21 cellular contexts compared by ENCODE assay signal in genomic region chr11:106723071-106723470, GRCh38.
"Had no signal": no experiment of that assay in that cellular context is flagged by ENCODE, and none has a peak within 500 bp of the region (broad histone marks: within the 10 kb centered on the region; RNA-seq: fewer than 3 reads in every experiment).

No MANE protein-coding gene starts in this region.

- H3K9me3 ChIP-seq: psoas muscle, spleen, testis, transverse colon had no signal

- H3K4me3 Mint-ChIP-seq: natural killer cell; stimulated activated naive B cell treated with anti-CD40 and anti-IgM and Interleukin-4, amounts not matched to agents 10 μg/mL and 1 μg/mL and 100 μg/mL, for 72 hours; stimulated activated naive CD8-positive, alpha-beta T cell treated with anti-CD3 and anti-CD28 coated beads, Interleukin-15, amount 100 ng/mL, for 72 hours had no signal

- H3K36me3 ChIP-seq: spleen, transverse colon had no signal

- H3K79me2 ChIP-seq: hepatocyte had no signal

- H3K36me3 Mint-ChIP-seq: natural killer cell; stimulated activated naive B cell treated with anti-CD40 and anti-IgM and Interleukin-4, amounts not matched to agents 10 μg/mL and 1 μg/mL and 100 μg/mL, for 72 hours had no signal

- H2AFZ ChIP-seq: hepatocyte had no signal

- H3K4me1 Mint-ChIP-seq: natural killer cell; stimulated activated naive B cell treated with anti-CD40 and anti-IgM and Interleukin-4, amounts not matched to agents 10 μg/mL and 1 μg/mL and 100 μg/mL, for 72 hours; stimulated activated naive CD8-positive, alpha-beta T cell treated with anti-CD3 and anti-CD28 coated beads, Interleukin-15, amount 100 ng/mL, for 72 hours had no signal

- H3K4me3 ChIP-seq: dorsolateral prefrontal cortex, hepatocyte, psoas muscle, spleen, testis, transverse colon had no signal

- H3K27me3 ChIP-seq: dorsolateral prefrontal cortex, hepatocyte, spleen, testis, transverse colon had no signal

- H3K27ac Mint-ChIP-seq: natural killer cell; stimulated activated naive B cell treated with anti-CD40 and anti-IgM and Interleukin-4, amounts not matched to agents 10 μg/mL and 1 μg/mL and 100 μg/mL, for 72 hours; stimulated activated naive CD8-positive, alpha-beta T cell treated with anti-CD3 and anti-CD28 coated beads, Interleukin-15, amount 100 ng/mL, for 72 hours had no signal

- H3K27me3 Mint-ChIP-seq: stimulated activated naive B cell treated with anti-CD40 and anti-IgM and Interleukin-4, amounts not matched to agents 10 μg/mL and 1 μg/mL and 100 μg/mL, for 72 hours; stimulated activated naive CD8-positive, alpha-beta T cell treated with anti-CD3 and anti-CD28 coated beads, Interleukin-15, amount 100 ng/mL, for 72 hours had no signal

- H3K27ac ChIP-seq: dorsolateral prefrontal cortex, hepatocyte, psoas muscle, spleen, testis, transverse colon had no signal

- ATAC-seq: left lobe of liver; natural killer cell; psoas muscle; sciatic nerve; stimulated activated naive B cell treated with anti-CD40 and anti-IgM and Interleukin-4, amounts not matched to agents 10 μg/mL and 1 μg/mL and 100 μg/mL, for 72 hours; stimulated activated naive CD8-positive, alpha-beta T cell treated with anti-CD3 and anti-CD28 coated beads, Interleukin-15, amount 100 ng/mL, for 72 hours had no signal

- DNase-seq: cortex of kidney; dorsolateral prefrontal cortex; effector CD8-positive, alpha-beta T cell; foreskin melanocyte; head of caudate nucleus; islet precursor cell; mammary epithelial cell; natural killer cell; psoas muscle; retina; stimulated activated CD4-positive, alpha-beta T cell treated with anti-CD3 and anti-CD28 coated beads, Interleukin-15, amount 100 ng/mL, for 24 hours; stimulated activated CD4-positive, alpha-beta T cell treated with anti-CD3 and anti-CD28 coated beads, Interleukin-1b, Interleukin-23, amount 100 ng/mL, for 48 hours; stimulated activated CD4-positive, alpha-beta T cell treated with anti-CD3 and anti-CD28 coated beads, Interleukin-4, amount 100 ng/mL, for 24 hours; stimulated activated naive B cell treated with anti-CD40 and anti-IgM and Interleukin-4, amounts not matched to agents 10 μg/mL and 1 μg/mL and 100 μg/mL, for 72 hours; stimulated activated naive CD8-positive, alpha-beta T cell treated with anti-CD3 and anti-CD28 coated beads, Interleukin-15, amount 100 ng/mL, for 72 hours; testis; transverse colon had no signal

- H3K9me3 Mint-ChIP-seq: stimulated activated naive B cell treated with anti-CD40 and anti-IgM and Interleukin-4, amounts not matched to agents 10 μg/mL and 1 μg/mL and 100 μg/mL, for 72 hours; stimulated activated naive CD8-positive, alpha-beta T cell treated with anti-CD3 and anti-CD28 coated beads, Interleukin-15, amount 100 ng/mL, for 72 hours had no signal

- H3K4me2 ChIP-seq: hepatocyte had no signal

- H3K4me1 ChIP-seq: psoas muscle, spleen, testis, transverse colon had no signal
